ENCODE assay signal across 28 cellular contexts in genomic region chr11:68322031-68322388, GRCh38. TPM values are rescaled to one million over a fixed set of nuclear protein-coding genes. Genes with fewer than 3 reads are reported as not detected.
A peak's percentile ranks its signal among the peaks of the same experiment; 100 is the strongest.
DNase-seq lines count a peak whose midpoint lies in the region; ATAC-seq and TF ChIP-seq lines count a peak whose summit lies in the region.
"Had no signal": no experiment of that assay in that cellular context is flagged by ENCODE, and none has a peak within 500 bp of the region (broad histone marks: within the 10 kb centered on the region; RNA-seq: fewer than 3 reads in every experiment).

No MANE protein-coding gene starts in this region.

- H3K4me3 ChIP-seq in esophagus squamous epithelium (peak overlapping the region in 1 of 4 donors; percentile 38), right lobe of liver (peak overlapping the region in 1 of 3 donors; percentile 1), thyroid gland (replicated peaks in 1 of 3) (no peak overlapping the region)
- H3K4me3 ChIP-seq: SJCRH30, smooth muscle cell, transverse colon had no signal

- TF ChIP-seq CTCF in brain (conservative IDR thresholded peaks at IDR 0.05) (no peak), esophagus squamous epithelium (IDR thresholded peaks at IDR 0.05) (no peak), right lobe of liver (IDR thresholded peaks at IDR 0.05) (no peak), thyroid gland (IDR thresholded peaks at IDR 0.05) (no peak)

- DNase-seq in esophagus squamous epithelium (lab: John Stamatoyannopoulos, UW) (no peak), right lobe of liver (no peak), thyroid gland (no peak), NK-92 (lab: John Stamatoyannopoulos, UW; ENCODE audit: unreplicated experiment) (no peak), amniotic stem cell (lab: John Stamatoyannopoulos, UW) (no peak)
- DNase-seq: activated CD4-positive, alpha-beta T cell treated with anti-CD3 and anti-CD28 coated beads for 1 hour; activated CD8-positive, alpha-beta memory T cell treated with anti-CD3 and anti-CD28 coated beads for 24 hours; activated naive CD4-positive, alpha-beta T cell treated with anti-CD3 and anti-CD28 coated beads for 36 hours; activated T-cell treated with anti-CD3 and anti-CD28 coated beads, Interleukin-2, amount 50 U/mL, for 4 hours; anterior cingulate cortex; cerebellar nuclear complex; DMS79; effector CD4-positive, alpha-beta T cell; left colon; MM.1S; NCI-H1694; NCI-H2171 treated with DMSO at 0.1 percent for 48 hours; SJCRH30; stimulated activated CD4-positive, alpha-beta T cell treated with anti-CD3 and anti-CD28 coated beads, Interleukin-2, amount 100 ng/mL, for 48 hours; stimulated activated naive CD4-positive, alpha-beta T cell; T-cell; transverse colon had no signal

- H3K4me3 Mint-ChIP-seq in brain: peak overlapping the region in 1 of 5 experiments; percentile 1
- H3K4me3 Mint-ChIP-seq: activated naive CD4-positive, alpha-beta T cell treated with anti-CD3 and anti-CD28 coated beads for 36 hours; activated T-cell treated with anti-CD3 and anti-CD28 coated beads, Interleukin-2, amount 50 U/mL, for 4 hours; T-cell had no signal

- intact Hi-C loops in esophagus squamous epithelium (cut with DNase I) (no loop called here), right lobe of liver (cut with DNase I) (loop anchor here in 1 of 2 donors (10.0 kb wide), 1 partner anchor 53 kb away; no protein-coding TSS in a partner anchor), thyroid gland (cut with DNase I) (no loop called here)

- peak overlapping the region in 3 of 5 experiments; percentile 21 to 25 (median 22) for H3K27ac Mint-ChIP-seq in brain
- H3K27ac Mint-ChIP-seq: activated naive CD4-positive, alpha-beta T cell treated with anti-CD3 and anti-CD28 coated beads for 36 hours; T-cell had no signal

- TF ChIP-seq POLR2A in esophagus squamous epithelium (IDR thresholded peaks at IDR 0.05): no peak
- TF ChIP-seq POLR2A in right lobe of liver (IDR thresholded peaks at IDR 0.05): no peak
- TF ChIP-seq POLR2A in thyroid gland (IDR thresholded peaks at IDR 0.05): no peak

- ATAC-seq in right lobe of liver (peak in 2 of 4 donors; percentile 2 to 4), GM18870 (IDR thresholded peaks at IDR 0.05; ENCODE audit: unreplicated experiment) (no peak), GM18868 (IDR thresholded peaks at IDR 0.05; ENCODE audit: unreplicated experiment) (no peak)
- ATAC-seq: activated T-cell treated with anti-CD3 and anti-CD28 coated beads, Interleukin-2, amount 50 U/mL, for 4 hours; HCT116; left colon; T-cell had no signal

- H3K36me3 ChIP-seq in esophagus squamous epithelium (no peaks in the 10 kb centered on the region), right lobe of liver (no peaks in the 10 kb centered on the region), thyroid gland (no peaks in the 10 kb centered on the region)
- H3K36me3 ChIP-seq: transverse colon had no signal

- H3K27ac ChIP-seq in esophagus squamous epithelium (peak overlapping the region; percentile 59 to 85 (median 74)), right lobe of liver (peak overlapping the region; percentile 54 to 77 (median 65)), thyroid gland (peak overlapping the region in 2 of 3 donors; percentile 49 to 68)
- H3K27ac ChIP-seq: SJCRH30 had no signal

- H3K9me3 ChIP-seq in esophagus squamous epithelium: no peaks in the 10 kb centered on the region
- no peaks in the 10 kb centered on the region for H3K9me3 ChIP-seq in right lobe of liver
- no peaks in the 10 kb centered on the region for H3K9me3 ChIP-seq in thyroid gland
- H3K9me3 ChIP-seq: SJCRH30, transverse colon had no signal

- H3K9me3 Mint-ChIP-seq in brain: peaks cover 0 to 11% (median 5%) of the 10 kb centered on the region in 5 experiments
- H3K9me3 Mint-ChIP-seq: activated naive CD4-positive, alpha-beta T cell treated with anti-CD3 and anti-CD28 coated beads for 36 hours; activated T-cell treated with anti-CD3 and anti-CD28 coated beads, Interleukin-2, amount 50 U/mL, for 4 hours; neural crest cell; T-cell had no signal

- H3K27me3 ChIP-seq in esophagus squamous epithelium (no peaks in the 10 kb centered on the region), right lobe of liver (no peaks in the 10 kb centered on the region), thyroid gland (no peaks in the 10 kb centered on the region)
- H3K27me3 ChIP-seq: SJCRH30, transverse colon had no signal

- H3K4me1 Mint-ChIP-seq in brain: peaks cover 33% of the 10 kb centered on the region

- peaks cover 21% of the 10 kb centered on the region for H3K36me3 Mint-ChIP-seq in brain
- H3K36me3 Mint-ChIP-seq: T-cell had no signal

- WGBS in esophagus squamous epithelium, 2 donors: 42 to 65% methylated on average over 7 to 9 of the region's 9 CpGs
- WGBS in right lobe of liver (ENCODE audit: insufficient coverage, low coverage, low lambda C conversion rate, missing lambda C conversion rate): 29% methylated on average over 8 of the region's 9 CpGs
- WGBS in thyroid gland, 2 donors: 81 to 89% methylated on average over 9 of the region's 9 CpGs

- H3K4me1 ChIP-seq in esophagus squamous epithelium (peaks cover 6 to 66% (median 30%) of the 10 kb centered on the region in 3 donors), right lobe of liver (peaks cover 2 to 84% (median 38%) of the 10 kb centered on the region in 4 donors), thyroid gland (peaks cover 29 to 63% of the 10 kb centered on the region in 2 donors)

- H3K27me3 Mint-ChIP-seq in brain: peaks cover 3% of the 10 kb centered on the region

RNA-seq across cellular contexts. Expression of gene LRP5, which starts 9.6 kb away (rescaled TPM):
- polyA plus RNA-seq in brain (ENCODE audit: insufficient read depth, low read depth, low replicate concordance): 27.2 TPM
- total RNA-seq in esophagus squamous epithelium (10 to 100 TPM; 13.7 to 24.0 (median 20.9) TPM), right lobe of liver (100 to 1,000 TPM in 2 of 6 experiments, 10 to 100 TPM in 4; 74.4 to 120 (median 88.2) TPM), thyroid gland (10 to 100 TPM; 45.8 to 75.5 (median 54.3) TPM)

RNA-seq across cellular contexts. Expression of gene C11orf24, which starts 50.2 kb away (rescaled TPM):
- 23.2 TPM for polyA plus RNA-seq in brain (ENCODE audit: insufficient read depth, low read depth, low replicate concordance)
- total RNA-seq in esophagus squamous epithelium (10 to 100 TPM; 11.4 to 23.3 (median 12.6) TPM), right lobe of liver (10 to 100 TPM; 39.4 to 70.9 (median 62.4) TPM), thyroid gland (10 to 100 TPM; 12.4 to 28.3 (median 24.4) TPM)
